Comparison of ENCODE assay signal across 10 cellular contexts in the genomic region with DNA sequence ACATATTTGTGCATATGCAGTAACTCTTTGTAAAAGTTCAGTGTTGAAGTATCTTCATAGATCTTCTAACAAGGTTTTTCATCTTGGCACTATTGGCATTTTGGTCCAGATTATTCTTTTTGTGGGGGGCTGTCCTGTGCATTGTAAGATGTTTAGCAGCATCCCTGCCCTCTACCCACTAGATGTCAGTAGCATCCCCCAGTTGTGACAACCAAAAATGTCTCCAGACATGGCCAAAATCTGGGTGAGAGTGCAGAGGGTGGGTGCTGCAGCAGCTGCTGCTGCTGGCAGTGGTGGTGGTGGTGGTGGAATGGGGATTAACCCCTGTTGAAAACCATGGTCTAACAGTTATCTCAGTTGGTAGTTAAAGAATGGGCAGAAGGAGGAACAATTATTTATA.
A peak's percentile ranks its signal among the peaks of the same experiment; 100 is the strongest.
DNase-seq lines count a peak whose midpoint lies in the region; ATAC-seq and TF ChIP-seq lines count a peak whose summit lies in the region.
"Had no signal": no experiment of that assay in that cellular context is flagged by ENCODE, and none has a peak within 500 bp of the region (broad histone marks: within the 10 kb centered on the region; RNA-seq: fewer than 3 reads in every experiment).

No MANE protein-coding gene starts in this region.

- H3F3A ChIP-seq in MM.1S (ENCODE audit: insufficient read depth, low read length) = no peaks in the 10 kb centered on the region

- peak; percentile 12 for DNase-seq in NCI-H1436 (lab: John Stamatoyannopoulos, UW)
- DNase-seq in NCI-H1436 treated with DMSO at 0.1 percent for 48 hours (lab: John Stamatoyannopoulos, UW) = no peak
- DNase-seq in MM.1S = peak; percentile 26
- DNase-seq in WTC11 (ENCODE audit: low spot score) = peak; percentile 48
- DNase-seq in osteocyte (ENCODE audit: extremely low spot score, unreplicated experiment) = no peak
- no peak for DNase-seq in thyroid gland
- no peak for DNase-seq in CD1c-positive myeloid dendritic cell (ENCODE audit: extremely low spot score)
- DNase-seq: NCI-H2029 had no signal

- H3K27me3 ChIP-seq in MM.1S (replicated peaks; ENCODE audit: insufficient read depth, low read length) (no peaks in the 10 kb centered on the region), thyroid gland (no peaks in the 10 kb centered on the region)
- H3K27me3 ChIP-seq: ascending aorta had no signal

- H3K27me3 Mint-ChIP-seq in WTC11 (ENCODE audit: low read depth) (no peaks in the 10 kb centered on the region), osteocyte (ENCODE audit: unreplicated experiment) (peaks cover under 1% of the 10 kb centered on the region)

- H3K9me3 Mint-ChIP-seq in WTC11 (peaks cover 3% of the 10 kb centered on the region; the same call in 1 of the 2 replicates), osteocyte (ENCODE audit: unreplicated experiment) (no peaks in the 10 kb centered on the region)

- H3K27ac ChIP-seq in MM.1S (ENCODE audit: low read length) (no peak overlapping the region), thyroid gland (no peak overlapping the region)
- H3K27ac ChIP-seq: ascending aorta had no signal

- ATAC-seq in WTC11 (peak; percentile 86), HG02840 (IDR thresholded peaks at IDR 0.05; ENCODE audit: low FRiP score, unreplicated experiment) (no peak)

- no peak for TF ChIP-seq POLR2A in thyroid gland (IDR thresholded peaks at IDR 0.05)

- H3K79me2 ChIP-seq in MM.1S (ENCODE audit: low read length) = no peaks in the 10 kb centered on the region

- no peaks in the 10 kb centered on the region for H3K9me2 ChIP-seq in MM.1S (replicated peaks; ENCODE audit: insufficient read depth, low read length)

- no peak overlapping the region for H3K9ac ChIP-seq in MM.1S (ENCODE audit: low read length)

- intact Hi-C loops in thyroid gland (cut with DNase I) = no loop called here

- peaks cover 27% of the 10 kb centered on the region for H3K4me1 Mint-ChIP-seq in WTC11
- H3K4me1 Mint-ChIP-seq in osteocyte (ENCODE audit: unreplicated experiment) = no peaks in the 10 kb centered on the region

- H3K4me3 Mint-ChIP-seq in WTC11 (no peak overlapping the region), osteocyte (ENCODE audit: unreplicated experiment) (no peak overlapping the region)

- CTCF ChIA-PET in WTC11 (lab: Charles Lee) = interaction anchor here (0.5 to 1.6 kb wide), 6 partner anchors 9 to 339 kb away, joined by 3 to 5 read pairs (median 4); no protein-coding TSS in a partner anchor

- H3K27ac Mint-ChIP-seq in WTC11 = no peak overlapping the region
- no peak overlapping the region for H3K27ac Mint-ChIP-seq in osteocyte (ENCODE audit: unreplicated experiment)

- POLR2A ChIA-PET in WTC11 (lab: Charles Lee) = no interaction called here

- H3K36me3 ChIP-seq in MM.1S (replicated peaks; ENCODE audit: insufficient read depth, low read length) (no peaks in the 10 kb centered on the region), thyroid gland (no peaks in the 10 kb centered on the region)
- H3K36me3 ChIP-seq: ascending aorta had no signal

- H3K4me3 ChIP-seq in MM.1S (ENCODE audit: low read length) = no peak overlapping the region
- H3K4me3 ChIP-seq in thyroid gland (replicated peaks in 1 of 3) = no peak overlapping the region
- H3K4me3 ChIP-seq: ascending aorta had no signal

- H3K4me1 ChIP-seq in MM.1S (ENCODE audit: low read length) (no peaks in the 10 kb centered on the region), thyroid gland (no peaks in the 10 kb centered on the region)
- H3K4me1 ChIP-seq: ascending aorta had no signal

- TF ChIP-seq CTCF in MM.1S (IDR thresholded peaks at IDR 0.05; ENCODE audit: low read length) (peak; percentile 38), WTC11 (IDR thresholded peaks at IDR 0.05) (no peak), osteocyte (IDR thresholded peaks at IDR 0.05) (peak; percentile 29), thyroid gland (IDR thresholded peaks at IDR 0.05) (peak in 1 of 6 experiments; percentile 31)

- no peak overlapping the region for H2AFZ ChIP-seq in MM.1S (ENCODE audit: low read length)

- no peak overlapping the region for H3K4me2 ChIP-seq in MM.1S (ENCODE audit: low read depth, low read length)

- H4K20me1 ChIP-seq in MM.1S (ENCODE audit: insufficient read depth, low read length) = no peaks in the 10 kb centered on the region

- H3K9me3 ChIP-seq in MM.1S (replicated peaks; ENCODE audit: insufficient read depth, low read length) (no peaks in the 10 kb centered on the region), thyroid gland (no peaks in the 10 kb centered on the region)
- H3K9me3 ChIP-seq: ascending aorta had no signal

- H3K36me3 Mint-ChIP-seq in WTC11 = peaks cover 2% of the 10 kb centered on the region; the same call in 1 of the 2 replicates
- no peaks in the 10 kb centered on the region for H3K36me3 Mint-ChIP-seq in osteocyte (ENCODE audit: unreplicated experiment)

TF ChIP-seq in WTC11, 78 proteins besides CTCF, POLR2A, EP300 and RAD21:
- TF ChIP-seq JUN (CRISPR knock-in tag; IDR thresholded peaks at IDR 0.05) = no peak
- TF ChIP-seq ZNF121 (CRISPR knock-in tag; IDR thresholded peaks at IDR 0.05) = peak; percentile 75; the same call in 1 of the 2 replicates

Comparison
In these comparisons a context has a peak if more than half of its experiments do, and no peak if none do; other contexts are left out.
1. DNase-seq: peak in NCI-H1436 (single experiment), MM.1S (single experiment) and WTC11 (single experiment); none in NCI-H1436 treated with DMSO at 0.1 percent for 48 hours (single experiment), osteocyte (single experiment), thyroid gland (0 of 2) and CD1c-positive myeloid dendritic cell (single experiment).